Comparison of ENCODE assay signal across 19 cellular contexts in genomic region chr5:147671365-147671764, GRCh38.
DNase-seq lines count a peak whose midpoint lies in the region; ATAC-seq and TF ChIP-seq lines count a peak whose summit lies in the region.
"Had no signal": no experiment of that assay in that cellular context is flagged by ENCODE, and none has a peak within 500 bp of the region (broad histone marks: within the 10 kb centered on the region; RNA-seq: fewer than 3 reads in every experiment).

No MANE protein-coding gene starts in this region.

- no peaks in the 10 kb centered on the region for H3K27me3 ChIP-seq in liver (ENCODE audit: control insufficient read depth in 4 of 4, insufficient read depth in 4 of 4, low read length in 3 of 4)
- H3K27me3 ChIP-seq: BLaER1 had no signal

- peak; percentile 23 for ATAC-seq in stimulated activated naive CD8-positive, alpha-beta T cell treated with anti-CD3 and anti-CD28 coated beads, Interleukin-15, amount 100 ng/mL, for 72 hours
- ATAC-seq in stimulated activated naive CD8-positive, alpha-beta T cell treated with anti-CD3 and anti-CD28 coated beads, Interleukin-15, Interleukin-2, amounts not matched to agents 100 U/mL and 50 U/mL, for 24 hours = no peak
- no peak for ATAC-seq in WTC11
- ATAC-seq in stimulated activated naive B cell treated with anti-CD40 and anti-IgM and Interleukin-4, amounts not matched to agents 10 μg/mL and 1 μg/mL and 100 μg/mL, for 72 hours (replicated peaks) = peak; percentile 14 to 15
- ATAC-seq: GM23338 had no signal

- no peaks in the 10 kb centered on the region for H3K4me1 Mint-ChIP-seq in stimulated activated naive CD8-positive, alpha-beta T cell treated with anti-CD3 and anti-CD28 coated beads, Interleukin-15, amount 100 ng/mL, for 72 hours
- peaks cover 6% of the 10 kb centered on the region; the same call in 1 of the 2 replicates for H3K4me1 Mint-ChIP-seq in WTC11
- H3K4me1 Mint-ChIP-seq in stimulated activated naive B cell treated with anti-CD40 and anti-IgM and Interleukin-4, amounts not matched to agents 10 μg/mL and 1 μg/mL and 100 μg/mL, for 72 hours = peaks cover 4 to 6% of the 10 kb centered on the region in 2 donors
- H3K4me1 Mint-ChIP-seq in T-helper 2 cell treated with Interferon-gamma antibody and Interleukin-4, amounts not matched to agents 5 μg/mL and 100 μg/mL, for 36 hours (ENCODE audit: low read depth) = no peaks in the 10 kb centered on the region
- H3K4me1 Mint-ChIP-seq: CD8-positive, alpha-beta memory T cell had no signal

- CTCF ChIA-PET in WTC11 (lab: Charles Lee) = interaction anchor here (0.8 to 1.8 kb wide), 2 partner anchors 19 to 151 kb away, joined by 3 to 5 read pairs; no protein-coding TSS in a partner anchor

- intact Hi-C loops in head of caudate nucleus (cut with DNase I) = no loop called here

- H3K4me3 Mint-ChIP-seq in stimulated activated naive CD8-positive, alpha-beta T cell treated with anti-CD3 and anti-CD28 coated beads, Interleukin-15, amount 100 ng/mL, for 72 hours = no peak overlapping the region
- no peak overlapping the region for H3K4me3 Mint-ChIP-seq in WTC11
- no peak overlapping the region for H3K4me3 Mint-ChIP-seq in stimulated activated naive B cell treated with anti-CD40 and anti-IgM and Interleukin-4, amounts not matched to agents 10 μg/mL and 1 μg/mL and 100 μg/mL, for 72 hours
- no peak overlapping the region for H3K4me3 Mint-ChIP-seq in T-helper 2 cell treated with Interferon-gamma antibody and Interleukin-4, amounts not matched to agents 5 μg/mL and 100 μg/mL, for 36 hours
- H3K4me3 Mint-ChIP-seq: CD8-positive, alpha-beta memory T cell; GM23338; H9 had no signal

- peaks cover 7 to 65% (median 54%) of the 10 kb centered on the region in 4 donors for H3K4me1 ChIP-seq in liver (ENCODE audit: control insufficient read depth in 4 of 4, insufficient read depth in 4 of 4, low read length in 3 of 4)

- WGBS in liver = 23% methylated on average over 6 of the region's 6 CpGs

- H3K9me3 ChIP-seq in liver (ENCODE audit: control insufficient read depth in 4 of 4, low read length in 3 of 4) = no peaks in the 10 kb centered on the region
- H3K9me3 ChIP-seq: BLaER1, Caco-2 had no signal

- POLR2A ChIA-PET in WTC11 (lab: Charles Lee) = no interaction called here

- H3K36me3 ChIP-seq in liver (ENCODE audit: control insufficient read depth in 4 of 4, insufficient read depth in 3 of 4, low read depth in 1 of 4, low read length in 3 of 4) = no peaks in the 10 kb centered on the region

- H3K4me3 ChIP-seq in liver (ENCODE audit: low read depth in 1 of 3, low read length in 3 of 3) = no peak overlapping the region
- H3K4me3 ChIP-seq: BLaER1, GM23338 had no signal

- peaks cover 9% of the 10 kb centered on the region for H3K36me3 Mint-ChIP-seq in WTC11
- H3K36me3 Mint-ChIP-seq in stimulated activated naive B cell treated with anti-CD40 and anti-IgM and Interleukin-4, amounts not matched to agents 10 μg/mL and 1 μg/mL and 100 μg/mL, for 72 hours = peaks cover 0 to 9% of the 10 kb centered on the region in 2 donors
- H3K36me3 Mint-ChIP-seq in T-helper 2 cell treated with Interferon-gamma antibody and Interleukin-4, amounts not matched to agents 5 μg/mL and 100 μg/mL, for 36 hours (ENCODE audit: low read depth) = peaks cover 5% of the 10 kb centered on the region

- no peaks in the 10 kb centered on the region for H3K27me3 Mint-ChIP-seq in stimulated activated naive CD8-positive, alpha-beta T cell treated with anti-CD3 and anti-CD28 coated beads, Interleukin-15, amount 100 ng/mL, for 72 hours
- no peaks in the 10 kb centered on the region for H3K27me3 Mint-ChIP-seq in WTC11 (ENCODE audit: low read depth)
- H3K27me3 Mint-ChIP-seq in stimulated activated naive B cell treated with anti-CD40 and anti-IgM and Interleukin-4, amounts not matched to agents 10 μg/mL and 1 μg/mL and 100 μg/mL, for 72 hours = no peaks in the 10 kb centered on the region
- H3K27me3 Mint-ChIP-seq in T-helper 2 cell treated with Interferon-gamma antibody and Interleukin-4, amounts not matched to agents 5 μg/mL and 100 μg/mL, for 36 hours (ENCODE audit: low read depth) = no peaks in the 10 kb centered on the region
- H3K27me3 Mint-ChIP-seq: CD8-positive, alpha-beta memory T cell had no signal

- DNase-seq in stimulated activated naive CD8-positive, alpha-beta T cell treated with anti-CD3 and anti-CD28 coated beads, Interleukin-15, amount 100 ng/mL, for 72 hours = no peak
- DNase-seq in stimulated activated naive CD8-positive, alpha-beta T cell treated with anti-CD3 and anti-CD28 coated beads, Interleukin-15, Interleukin-2, amounts not matched to agents 100 U/mL and 50 U/mL, for 24 hours = no peak
- no peak for DNase-seq in WTC11 (ENCODE audit: low spot score)
- DNase-seq in stimulated activated naive B cell treated with anti-CD40 and anti-IgM and Interleukin-4, amounts not matched to agents 10 μg/mL and 1 μg/mL and 100 μg/mL, for 72 hours = no peak
- DNase-seq in amniotic stem cell (lab: John Stamatoyannopoulos, UW) = no peak
- no peak for DNase-seq in T-helper 2 cell treated with Interferon-gamma antibody and Interleukin-4, amounts not matched to agents 5 μg/mL and 100 μg/mL, for 36 hours (ENCODE audit: low spot score)
- no peak for DNase-seq in head of caudate nucleus
- DNase-seq: AML-193; Caco-2; CD8-positive, alpha-beta memory T cell; DMS53; GF-D8; H9; IMR-90 had no signal

- H3K27ac Mint-ChIP-seq in stimulated activated naive CD8-positive, alpha-beta T cell treated with anti-CD3 and anti-CD28 coated beads, Interleukin-15, amount 100 ng/mL, for 72 hours = no peak overlapping the region
- no peak overlapping the region for H3K27ac Mint-ChIP-seq in WTC11
- H3K27ac Mint-ChIP-seq in stimulated activated naive B cell treated with anti-CD40 and anti-IgM and Interleukin-4, amounts not matched to agents 10 μg/mL and 1 μg/mL and 100 μg/mL, for 72 hours = no peak overlapping the region
- no peak overlapping the region for H3K27ac Mint-ChIP-seq in T-helper 2 cell treated with Interferon-gamma antibody and Interleukin-4, amounts not matched to agents 5 μg/mL and 100 μg/mL, for 36 hours
- H3K27ac Mint-ChIP-seq: GM23338 had no signal

- H3K9ac ChIP-seq in liver (ENCODE audit: low read depth in 1 of 2, low read length in 2 of 2) = peak overlapping the region in 1 of 2 donors; percentile 17
- H3K9ac ChIP-seq: BLaER1 had no signal

- TF ChIP-seq CTCF in WTC11 (IDR thresholded peaks at IDR 0.05) (no peak), liver (IDR thresholded peaks at IDR 0.05; ENCODE audit: low read depth, low read length, missing input control) (no peak)

- peak; percentile 62 to 75 for TF ChIP-seq RAD21 in liver (IDR thresholded peaks at IDR 0.05)

- peak overlapping the region; percentile 76 to 78 for H3K27ac ChIP-seq in liver (ENCODE audit: low read depth in 1 of 2, low read length in 2 of 2)
- H3K27ac ChIP-seq: 22Rv1, BLaER1, HL-60 had no signal

- H3K9me3 Mint-ChIP-seq in stimulated activated naive CD8-positive, alpha-beta T cell treated with anti-CD3 and anti-CD28 coated beads, Interleukin-15, amount 100 ng/mL, for 72 hours = no peaks in the 10 kb centered on the region
- no peaks in the 10 kb centered on the region for H3K9me3 Mint-ChIP-seq in WTC11
- H3K9me3 Mint-ChIP-seq in stimulated activated naive B cell treated with anti-CD40 and anti-IgM and Interleukin-4, amounts not matched to agents 10 μg/mL and 1 μg/mL and 100 μg/mL, for 72 hours = no peaks in the 10 kb centered on the region
- no peaks in the 10 kb centered on the region for H3K9me3 Mint-ChIP-seq in T-helper 2 cell treated with Interferon-gamma antibody and Interleukin-4, amounts not matched to agents 5 μg/mL and 100 μg/mL, for 36 hours
- H3K9me3 Mint-ChIP-seq: CD8-positive, alpha-beta memory T cell; GM23338; H9 had no signal

TF ChIP-seq in WTC11, 78 proteins besides CTCF, POLR2A, EP300 and RAD21 (continues in another document):
- TF ChIP-seq NR3C1 (CRISPR knock-in tag; conservative IDR thresholded peaks at IDR 0.05; ENCODE audit: low read depth) = no peak
- TF ChIP-seq TEAD4 (CRISPR knock-in tag; IDR thresholded peaks at IDR 0.05) = no peak
- TF ChIP-seq FOXJ3 (CRISPR knock-in tag; IDR thresholded peaks at IDR 0.05; ENCODE audit: borderline replicate concordance) = no peak
- no peak for TF ChIP-seq ATF6 (CRISPR knock-in tag; IDR thresholded peaks at IDR 0.05)

TF ChIP-seq in liver, 16 proteins besides CTCF, POLR2A, EP300 and RAD21 (continues in another document):
- TF ChIP-seq NR2F2 (IDR thresholded peaks at IDR 0.05) = peak; percentile 92
- peak; percentile 91 for TF ChIP-seq YY1 (IDR thresholded peaks at IDR 0.05)
- peak; percentile 99 for TF ChIP-seq MAX (IDR thresholded peaks at IDR 0.05)
- peak; percentile 100 for TF ChIP-seq HNF4A (conservative IDR thresholded peaks at IDR 0.05)
- peak; percentile 86 for TF ChIP-seq ATF3 (IDR thresholded peaks at IDR 0.05)
- TF ChIP-seq FOXA1 (IDR thresholded peaks at IDR 0.05) = peak; percentile 100

Comparison
In these comparisons a context has a peak if more than half of its experiments do, and no peak if none do; other contexts are left out.
1. ATAC-seq: peak in stimulated activated naive CD8-positive, alpha-beta T cell treated with anti-CD3 and anti-CD28 coated beads, Interleukin-15, amount 100 ng/mL, for 72 hours (single experiment) and stimulated activated naive B cell treated with anti-CD40 and anti-IgM and Interleukin-4, amounts not matched to agents 10 μg/mL and 1 μg/mL and 100 μg/mL, for 72 hours (2 of 2); none in stimulated activated naive CD8-positive, alpha-beta T cell treated with anti-CD3 and anti-CD28 coated beads, Interleukin-15, Interleukin-2, amounts not matched to agents 100 U/mL and 50 U/mL, for 24 hours (single experiment) and WTC11 (single experiment).